Comparison of ENCODE assay signal across 17 cellular contexts in genomic region chr18:79418236-79418635, GRCh38. TPM values are rescaled to one million over a fixed set of nuclear protein-coding genes. Genes with fewer than 3 reads are reported as not detected.
DNase-seq lines count a peak whose midpoint lies in the region; ATAC-seq and TF ChIP-seq lines count a peak whose summit lies in the region.
"Had no signal": no experiment of that assay in that cellular context is flagged by ENCODE, and none has a peak within 500 bp of the region (broad histone marks: within the 10 kb centered on the region; RNA-seq: fewer than 3 reads in every experiment).

No MANE protein-coding gene starts in this region.

- peaks cover 30% of the 10 kb centered on the region for H3K36me3 Mint-ChIP-seq in activated naive CD8-positive, alpha-beta T cell treated with anti-CD3 and anti-CD28 coated beads for 36 hours
- peaks cover 43% of the 10 kb centered on the region for H3K36me3 Mint-ChIP-seq in activated naive CD8-positive, alpha-beta T cell treated with anti-CD3 and anti-CD28 coated beads, Interleukin-2, amount 50 U/mL, for 24 hours (ENCODE audit: low read depth)
- peaks cover 58% of the 10 kb centered on the region for H3K36me3 Mint-ChIP-seq in CD4-positive, alpha-beta T cell (ENCODE audit: low read depth)
- H3K36me3 Mint-ChIP-seq in memory B cell = peaks cover 26% of the 10 kb centered on the region
- H3K36me3 Mint-ChIP-seq in stimulated activated naive B cell treated with anti-CD40 and anti-IgM and Interleukin-4, amounts not matched to agents 10 μg/mL and 1 μg/mL and 100 μg/mL, for 72 hours = peaks cover 49 to 58% of the 10 kb centered on the region in 2 donors

- CTCF ChIA-PET in CD4-positive, alpha-beta T cell (lab: Charles Lee) = no interaction called here

- peaks cover 32% of the 10 kb centered on the region for H3K4me1 Mint-ChIP-seq in activated naive CD8-positive, alpha-beta T cell treated with anti-CD3 and anti-CD28 coated beads for 36 hours
- H3K4me1 Mint-ChIP-seq in activated naive CD8-positive, alpha-beta T cell treated with anti-CD3 and anti-CD28 coated beads, Interleukin-2, amount 50 U/mL, for 24 hours = peaks cover 20% of the 10 kb centered on the region
- peaks cover 39% of the 10 kb centered on the region for H3K4me1 Mint-ChIP-seq in CD4-positive, alpha-beta T cell (ENCODE audit: low read depth)
- peaks cover 28% of the 10 kb centered on the region for H3K4me1 Mint-ChIP-seq in memory B cell
- peaks cover 30 to 42% of the 10 kb centered on the region in 2 donors for H3K4me1 Mint-ChIP-seq in stimulated activated naive B cell treated with anti-CD40 and anti-IgM and Interleukin-4, amounts not matched to agents 10 μg/mL and 1 μg/mL and 100 μg/mL, for 72 hours

- no peaks in the 10 kb centered on the region for H3K9me3 Mint-ChIP-seq in activated naive CD8-positive, alpha-beta T cell treated with anti-CD3 and anti-CD28 coated beads for 36 hours
- no peaks in the 10 kb centered on the region for H3K9me3 Mint-ChIP-seq in activated naive CD8-positive, alpha-beta T cell treated with anti-CD3 and anti-CD28 coated beads, Interleukin-2, amount 50 U/mL, for 24 hours
- no peaks in the 10 kb centered on the region for H3K9me3 Mint-ChIP-seq in CD4-positive, alpha-beta T cell
- H3K9me3 Mint-ChIP-seq in memory B cell = no peaks in the 10 kb centered on the region
- H3K9me3 Mint-ChIP-seq in stimulated activated naive B cell treated with anti-CD40 and anti-IgM and Interleukin-4, amounts not matched to agents 10 μg/mL and 1 μg/mL and 100 μg/mL, for 72 hours = no peaks in the 10 kb centered on the region
- H3K9me3 Mint-ChIP-seq: GM23338 had no signal

- peak overlapping the region; percentile 29 for H3K27ac Mint-ChIP-seq in activated naive CD8-positive, alpha-beta T cell treated with anti-CD3 and anti-CD28 coated beads for 36 hours
- no peak overlapping the region for H3K27ac Mint-ChIP-seq in activated naive CD8-positive, alpha-beta T cell treated with anti-CD3 and anti-CD28 coated beads, Interleukin-2, amount 50 U/mL, for 24 hours
- H3K27ac Mint-ChIP-seq in CD4-positive, alpha-beta T cell = peak overlapping the region; percentile 56
- peak overlapping the region; percentile 62 for H3K27ac Mint-ChIP-seq in memory B cell
- peak overlapping the region; percentile 20 for H3K27ac Mint-ChIP-seq in stimulated activated naive B cell treated with anti-CD40 and anti-IgM and Interleukin-4, amounts not matched to agents 10 μg/mL and 1 μg/mL and 100 μg/mL, for 72 hours
- H3K27ac Mint-ChIP-seq: GM23338 had no signal

- H3K27ac ChIP-seq in CD4-positive, alpha-beta T cell (ENCODE audit: low read depth, low read length) = no peak overlapping the region
- no peak overlapping the region for H3K27ac ChIP-seq in suprapubic skin
- H3K27ac ChIP-seq: C4-2B, HL-60 had no signal

- no peak overlapping the region for H3K4me3 ChIP-seq in suprapubic skin
- H3K4me3 ChIP-seq: GM23338 had no signal

- intact Hi-C loops in CD4-positive, alpha-beta T cell (cut with DNase I, micrococcal nuclease) = no loop called here

- no peak overlapping the region for H3K4me3 Mint-ChIP-seq in activated naive CD8-positive, alpha-beta T cell treated with anti-CD3 and anti-CD28 coated beads for 36 hours
- no peak overlapping the region for H3K4me3 Mint-ChIP-seq in activated naive CD8-positive, alpha-beta T cell treated with anti-CD3 and anti-CD28 coated beads, Interleukin-2, amount 50 U/mL, for 24 hours
- H3K4me3 Mint-ChIP-seq in CD4-positive, alpha-beta T cell = no peak overlapping the region
- H3K4me3 Mint-ChIP-seq in memory B cell = no peak overlapping the region
- no peak overlapping the region for H3K4me3 Mint-ChIP-seq in stimulated activated naive B cell treated with anti-CD40 and anti-IgM and Interleukin-4, amounts not matched to agents 10 μg/mL and 1 μg/mL and 100 μg/mL, for 72 hours
- H3K4me3 Mint-ChIP-seq: GM23338 had no signal

- peaks cover 21% of the 10 kb centered on the region for H3K4me1 ChIP-seq in suprapubic skin

- ATAC-seq in activated naive CD8-positive, alpha-beta T cell treated with anti-CD3 and anti-CD28 coated beads, Interleukin-2, amount 50 U/mL, for 24 hours = no peak
- no peak for ATAC-seq in CD4-positive, alpha-beta T cell (ENCODE audit: poor library complexity)
- ATAC-seq in memory B cell (ENCODE audit: low read depth) = no peak
- ATAC-seq in stimulated activated naive B cell treated with anti-CD40 and anti-IgM and Interleukin-4, amounts not matched to agents 10 μg/mL and 1 μg/mL and 100 μg/mL, for 72 hours (replicated peaks) = no peak
- ATAC-seq: GM23338 had no signal

- 89% methylated on average over 6 of the region's 19 CpGs for WGBS in suprapubic skin

- TF ChIP-seq POLR2A in suprapubic skin (IDR thresholded peaks at IDR 0.05) = no peak

- no peak for TF ChIP-seq CTCF in CD4-positive, alpha-beta T cell (IDR thresholded peaks at IDR 0.05)
- no peak for TF ChIP-seq CTCF in suprapubic skin (IDR thresholded peaks at IDR 0.05)

- H3K27me3 ChIP-seq in CD4-positive, alpha-beta T cell (ENCODE audit: control insufficient read depth, insufficient read depth, low read length) = no peaks in the 10 kb centered on the region
- no peaks in the 10 kb centered on the region for H3K27me3 ChIP-seq in suprapubic skin

- no peak for DNase-seq in activated naive CD8-positive, alpha-beta T cell treated with anti-CD3 and anti-CD28 coated beads for 36 hours
- DNase-seq in activated naive CD8-positive, alpha-beta T cell treated with anti-CD3 and anti-CD28 coated beads, Interleukin-2, amount 50 U/mL, for 24 hours = no peak
- no peak for DNase-seq in CD4-positive, alpha-beta T cell
- DNase-seq in memory B cell (ENCODE audit: low spot score in 2 of 2) = no peak
- no peak for DNase-seq in stimulated activated naive B cell treated with anti-CD40 and anti-IgM and Interleukin-4, amounts not matched to agents 10 μg/mL and 1 μg/mL and 100 μg/mL, for 72 hours
- no peak for DNase-seq in suprapubic skin (ENCODE audit: low spot score in 2 of 2)
- no peak for DNase-seq in GDM1 (lab: John Stamatoyannopoulos, UW)
- DNase-seq in NCI-H69 (lab: John Stamatoyannopoulos, UW) = no peak
- DNase-seq: 8988T; CD4-positive, alpha-beta memory T cell; DMS153; DMS79; GF-D8; HCEC 1CT had no signal

- no peak for TF ChIP-seq EP300 in suprapubic skin (IDR thresholded peaks at IDR 0.05)

- H3K9me3 ChIP-seq in CD4-positive, alpha-beta T cell (ENCODE audit: control insufficient read depth, low read length) = no peaks in the 10 kb centered on the region
- H3K9me3 ChIP-seq in suprapubic skin = no peaks in the 10 kb centered on the region

- peaks cover 21% of the 10 kb centered on the region for H3K36me3 ChIP-seq in suprapubic skin

- no peaks in the 10 kb centered on the region for H3K27me3 Mint-ChIP-seq in activated naive CD8-positive, alpha-beta T cell treated with anti-CD3 and anti-CD28 coated beads for 36 hours
- H3K27me3 Mint-ChIP-seq in activated naive CD8-positive, alpha-beta T cell treated with anti-CD3 and anti-CD28 coated beads, Interleukin-2, amount 50 U/mL, for 24 hours = no peaks in the 10 kb centered on the region
- no peaks in the 10 kb centered on the region for H3K27me3 Mint-ChIP-seq in CD4-positive, alpha-beta T cell
- H3K27me3 Mint-ChIP-seq in memory B cell = no peaks in the 10 kb centered on the region
- H3K27me3 Mint-ChIP-seq in stimulated activated naive B cell treated with anti-CD40 and anti-IgM and Interleukin-4, amounts not matched to agents 10 μg/mL and 1 μg/mL and 100 μg/mL, for 72 hours = no peaks in the 10 kb centered on the region
- H3K27me3 Mint-ChIP-seq: CD4-positive, alpha-beta memory T cell had no signal

- POLR2A ChIA-PET in CD4-positive, alpha-beta T cell (lab: Charles Lee) = no interaction called here

RNA-seq across cellular contexts. Expression of gene NFATC1, which starts 22.5 kb away (rescaled TPM):
- 10 to 100 TPM; 94.2 to 98.5 TPM for total RNA-seq in activated naive CD8-positive, alpha-beta T cell treated with anti-CD3 and anti-CD28 coated beads for 36 hours
- total RNA-seq in CD4-positive, alpha-beta T cell = 100 to 1,000 TPM; 107 to 113 TPM
- total RNA-seq in suprapubic skin = 10 to 100 TPM; 13.9 to 24.3 (median 16.7) TPM
